In genomic region chr12:112013601-112014402, GRCh38 we compare ENCODE assay signal across 8 cellular contexts. TPM values are rescaled to one million over a fixed set of nuclear protein-coding genes. Genes with fewer than 3 reads are reported as not detected.
DNase-seq lines count a peak whose midpoint lies in the region; ATAC-seq lines count a peak whose summit lies in the region.

No MANE protein-coding gene starts in this region.

- peak; percentile 82 for DNase-seq in EH (ENCODE audit: low read depth)
- peak; percentile 73 for DNase-seq in NCI-H1105 treated with DMSO at 0.1 percent for 48 hours (lab: John Stamatoyannopoulos, UW)
- DNase-seq in T-helper 1 cell = peak; percentile 38 to 86 (median 59)
- peak in 48 of 58 donors; percentile 3 to 77 (median 52) for DNase-seq in anterior cingulate cortex (lab: John Stamatoyannopoulos, UW)
- DNase-seq in hypothalamus (lab: John Stamatoyannopoulos, UW) = peak in 35 of 51 donors; percentile 3 to 85 (median 49)
- peak; percentile 71 for DNase-seq in sciatic nerve (ENCODE audit: low spot score)

- peak; percentile 16 for ATAC-seq in HG02571 (IDR thresholded peaks at IDR 0.05; ENCODE audit: unreplicated experiment)
- ATAC-seq in sciatic nerve = peak; percentile 3
- no peak for ATAC-seq in HG02973 (IDR thresholded peaks at IDR 0.05; ENCODE audit: unreplicated experiment)

- intact Hi-C loops in sciatic nerve (cut with DNase I) = no loop called here

RNA-seq across cellular contexts. Expression of gene ERP29, which starts 0.6 kb away (rescaled TPM):
- total RNA-seq in sciatic nerve = 51.4 TPM

RNA-seq across cellular contexts. Expression of gene TMEM116, which starts 0.8 kb away (rescaled TPM):
- total RNA-seq in sciatic nerve = 17.7 TPM
